24 cellular contexts compared by ENCODE assay signal in the genomic region with DNA sequence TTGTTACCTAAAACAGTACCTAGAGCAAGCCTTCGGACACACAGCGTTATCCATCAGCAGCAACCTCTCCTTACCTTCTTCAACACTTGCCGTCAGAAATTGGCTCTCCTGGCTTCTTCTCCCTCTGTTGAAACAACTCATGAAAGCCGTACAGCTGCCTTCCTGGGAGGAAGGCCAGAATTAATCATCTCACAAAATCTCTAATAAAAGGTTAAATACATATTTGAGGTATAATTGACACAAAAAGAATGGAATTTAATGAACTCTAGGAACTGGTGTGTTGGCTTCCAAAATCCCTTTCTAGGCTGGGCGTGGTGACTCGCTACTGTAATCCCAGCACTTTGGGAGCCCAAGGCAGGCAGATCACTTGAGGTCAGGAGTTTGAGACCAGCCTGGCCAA. TPM values are rescaled to one million over a fixed set of nuclear protein-coding genes. Genes with fewer than 3 reads are reported as not detected.
DNase-seq lines count a peak whose midpoint lies in the region; ATAC-seq, FAIRE-seq and TF ChIP-seq lines count a peak whose summit lies in the region.
"Had no signal": no experiment of that assay in that cellular context is flagged by ENCODE, and none has a peak within 500 bp of the region (broad histone marks: within the 10 kb centered on the region; RNA-seq: fewer than 3 reads in every experiment).

No MANE protein-coding gene starts in this region.

- peak; percentile 84 for FAIRE-seq in keratinocyte (lab: Jason Lieb, UNC)
- FAIRE-seq: K562 had no signal

- H3K9me1 ChIP-seq in keratinocyte (ENCODE audit: control insufficient read depth, extremely low read depth, insufficient read depth, low read length): no peaks in the 10 kb centered on the region

- H4K20me1 ChIP-seq in mammary epithelial cell (ENCODE audit: insufficient read depth, low read length) (no peaks in the 10 kb centered on the region), keratinocyte (ENCODE audit: control insufficient read depth, extremely low read depth, insufficient read depth, low read length) (no peaks in the 10 kb centered on the region)
- H4K20me1 ChIP-seq: BLaER1 had no signal

- peak; percentile 88 for DNase-seq in BJ (ENCODE audit: low read depth)
- peak; percentile 87 for DNase-seq in LNCaP clone FGC (ENCODE audit: low read depth)
- DNase-seq in mammary epithelial cell: peak; percentile 74
- no peak for DNase-seq in keratinocyte (ENCODE audit: low read depth, low spot score)
- no peak for DNase-seq in GF-D8 (lab: John Stamatoyannopoulos, UW)
- no peak for DNase-seq in DMS 273 treated with DMSO at 0.1 percent for 48 hours (lab: John Stamatoyannopoulos, UW)
- no peak for DNase-seq in SK-N-DZ (ENCODE audit: low spot score)
- DNase-seq: activated CD8-positive, alpha-beta memory T cell treated with anti-CD3 and anti-CD28 coated beads for 24 hours; foreskin melanocyte; GOT3; left colon; NCI-H1092 treated with DMSO at 0.1 percent for 48 hours; NCI-H526; OCI-M1; SJCRH30; stimulated activated CD4-positive, alpha-beta T cell treated with anti-CD3 and anti-CD28 coated beads, Interleukin-4, amount 100 ng/mL, for 24 hours; substantia nigra had no signal

- CTCF ChIA-PET in BJ (lab: Yijun Ruan, JAX) (interaction anchor here (1.1 to 1.6 kb wide), 2 partner anchors 9 to 198 kb away, joined by 3 read pairs; no protein-coding TSS in a partner anchor), mammary epithelial cell (lab: Charles Lee; ENCODE audit: low non-redundant PET) (no interaction called here)

- H2AFZ ChIP-seq in mammary epithelial cell (ENCODE audit: low read depth, low read length) (no peak overlapping the region), keratinocyte (ENCODE audit: control insufficient read depth, low read length) (no peak overlapping the region)

- H3K9me3 ChIP-seq in mammary epithelial cell (replicated peaks; ENCODE audit: insufficient read depth, low read length) (no peaks in the 10 kb centered on the region), keratinocyte (ENCODE audit: control insufficient read depth, low read depth, low read length) (no peaks in the 10 kb centered on the region)
- H3K9me3 ChIP-seq: BLaER1, SJCRH30 had no signal

- BruUV-seq in mammary epithelial cell (replicated peaks; lab: Mats Ljungman, UMichigan): no TSS peak

- WGBS in mammary epithelial cell (ENCODE audit: low coverage, missing lambda C conversion rate): 13% methylated on average over 6 of the region's 6 CpGs

- POLR2A ChIA-PET in BJ (lab: Charles Lee): no interaction called here

- H3K4me1 ChIP-seq in mammary epithelial cell (ENCODE audit: insufficient read depth, low read length): peaks cover 12% of the 10 kb centered on the region
- H3K4me1 ChIP-seq in keratinocyte (ENCODE audit: control insufficient read depth, extremely low read depth, insufficient read depth, low read length): peaks cover 11% of the 10 kb centered on the region
- H3K4me1 ChIP-seq: BLaER1, SJCRH30 had no signal

- intact Hi-C loops in mammary epithelial cell (cut with micrococcal nuclease): no loop called here

- H3K4me2 ChIP-seq in mammary epithelial cell (ENCODE audit: insufficient read depth, low read depth, low read length): no peak overlapping the region
- H3K4me2 ChIP-seq in keratinocyte (ENCODE audit: control insufficient read depth, extremely low read depth, insufficient read depth, low read depth, low read length): no peak overlapping the region
- H3K4me2 ChIP-seq: BLaER1, smooth muscle cell had no signal

- H3K27ac ChIP-seq in mammary epithelial cell (ENCODE audit: insufficient read depth, low read depth, low read length): no peak overlapping the region
- no peak overlapping the region for H3K27ac ChIP-seq in keratinocyte (ENCODE audit: control insufficient read depth, insufficient read depth, low read length)
- H3K27ac ChIP-seq: BLaER1, cardiac muscle cell, HL-60, SJCRH30 had no signal

- no peak for ATAC-seq in GM19328 (IDR thresholded peaks at IDR 0.05; ENCODE audit: unreplicated experiment)
- ATAC-seq: activated naive CD4-positive, alpha-beta T cell treated with anti-CD3 and anti-CD28 coated beads, Interleukin-2, amount 50 U/mL, for 72 hours; K562; left colon had no signal

- H3K27me3 ChIP-seq in BJ (ENCODE audit: control insufficient read depth, insufficient read depth, low read length): peaks cover 8% of the 10 kb centered on the region
- no peaks in the 10 kb centered on the region for H3K27me3 ChIP-seq in mammary epithelial cell (ENCODE audit: insufficient read depth, low read length)
- no peaks in the 10 kb centered on the region for H3K27me3 ChIP-seq in keratinocyte (ENCODE audit: control insufficient read depth, extremely low read depth, insufficient read depth, low read length)
- H3K27me3 ChIP-seq: BLaER1, cardiac muscle cell, SJCRH30 had no signal

- no peak overlapping the region for H3K9ac ChIP-seq in mammary epithelial cell (ENCODE audit: insufficient read depth, low read length)
- H3K9ac ChIP-seq in keratinocyte (ENCODE audit: control insufficient read depth, extremely low read depth, insufficient read depth, low read length): no peak overlapping the region
- H3K9ac ChIP-seq: BLaER1 had no signal

- TF ChIP-seq CTCF in BJ (IDR thresholded peaks at IDR 0.05; ENCODE audit: insufficient read depth, low read depth, low read length) (no peak), LNCaP clone FGC (IDR thresholded peaks at IDR 0.05; ENCODE audit: control insufficient read depth, extremely low read depth, insufficient read depth) (no peak), mammary epithelial cell (conservative IDR thresholded peaks at IDR 0.05 in 1 of 2, IDR thresholded peaks at IDR 0.05 in 1 of 2; ENCODE audit: extremely low read depth in 1 of 2, insufficient read depth in 1 of 2, low read depth in 1 of 2, low read length in 2 of 2) (no peak), keratinocyte (optimal IDR thresholded peaks at IDR 0.05 in 1 of 3, IDR thresholded peaks at IDR 0.05 in 1 of 3, conservative IDR thresholded peaks at IDR 0.05 in 1 of 3; ENCODE audit: extremely low read depth in 1 of 3, insufficient read depth in 2 of 3, low read length in 3 of 3) (no peak)

- no peaks in the 10 kb centered on the region for H3K79me2 ChIP-seq in mammary epithelial cell (ENCODE audit: insufficient read depth, low read length)
- H3K79me2 ChIP-seq in keratinocyte (ENCODE audit: control insufficient read depth, insufficient read depth, low read length): no peaks in the 10 kb centered on the region

- in situ Hi-C loops in mammary epithelial cell (cut with MboI; ENCODE audit: low sequenced_read_pairs in 2 of 2): no loop called here

- no peak overlapping the region for H3K4me3 ChIP-seq in BJ (ENCODE audit: low read depth, low read length)
- no peak overlapping the region for H3K4me3 ChIP-seq in LNCaP clone FGC (ENCODE audit: low read depth, low read length)
- no peak overlapping the region for H3K4me3 ChIP-seq in mammary epithelial cell (replicated peaks in 1 of 3; ENCODE audit: insufficient read depth in 1 of 3, low read depth in 2 of 3, low read length in 3 of 3)
- no peak overlapping the region for H3K4me3 ChIP-seq in keratinocyte (ENCODE audit: control insufficient read depth in 2 of 3, extremely low read depth in 1 of 3, insufficient read depth in 2 of 3, low read depth in 1 of 3, low read length in 3 of 3)
- H3K4me3 ChIP-seq: BLaER1, cardiac muscle cell, K562, SJCRH30, smooth muscle cell had no signal

- dilution Hi-C loops in mammary epithelial cell (cut with HindIII; ENCODE audit: low sequenced_read_pairs) (no loop called here), keratinocyte (cut with MboI; ENCODE audit: extremely low pct_ligation_motif_present, low sequenced_read_pairs) (no loop called here)

- H3K36me3 ChIP-seq in BJ (ENCODE audit: control insufficient read depth, insufficient read depth, low read length) (no peaks in the 10 kb centered on the region), mammary epithelial cell (ENCODE audit: insufficient read depth, low read length) (no peaks in the 10 kb centered on the region), keratinocyte (ENCODE audit: control insufficient read depth in 2 of 2, extremely low read depth in 1 of 2, insufficient read depth in 2 of 2, low read length in 2 of 2) (no peaks in the 10 kb centered on the region)
- H3K36me3 ChIP-seq: BLaER1, cardiac muscle cell, SJCRH30 had no signal

RNA-seq across cellular contexts. Expression of a gene that starts 37.3 kb away (rescaled TPM):
- polyA plus RNA-seq in BJ (2011; rRNA removed) (7.9 and 14.6 TPM in 2 replicates), mammary epithelial cell (25.2 TPM), keratinocyte (31.4 to 55.5 TPM (median 37.6 TPM) in 3 replicates)
- polyA minus RNA-seq in BJ (2011; rRNA and poly(A)+ RNA removed): 2.7 and 2.8 TPM in 2 replicates
- 10 to 100 TPM; 26.5 to 48.9 TPM for total RNA-seq in mammary epithelial cell
- polyA minus RNA-seq in mammary epithelial cell (8.6 TPM), keratinocyte (2.4 to 17.2 TPM (median 7.2 TPM) in 3 replicates)
- polyA plus RNA-seq in keratinocyte (2011; ENCODE audit: low read depth): 19.2 TPM
- polyA plus RNA-seq in keratinocyte (2011; cell fraction: cytosol; rRNA removed): 40.2 and 59.8 TPM in 2 replicates
- 34.9 and 53.7 TPM in 2 replicates for polyA plus RNA-seq in keratinocyte (2011; cell fraction: nucleus; rRNA removed)
- polyA plus RNA-seq in keratinocyte (2012; ENCODE audit: low replicate concordance): 42.6 and 44.6 TPM in 2 replicates
- polyA minus RNA-seq in keratinocyte (2011; cell fraction: cytosol; rRNA and poly(A)+ RNA removed): 26.3 TPM
- polyA minus RNA-seq in keratinocyte (2011; cell fraction: nucleus; rRNA and poly(A)+ RNA removed): 17.0 and 30.7 TPM in 2 replicates
- polyA plus RNA-seq in SK-N-DZ (2014; cell fraction: cytosol; rRNA removed): 46.8 and 49.0 TPM in 2 replicates
- polyA plus RNA-seq in SK-N-DZ (2014; cell fraction: nucleus; rRNA removed): 19.1 and 27.3 TPM in 2 replicates

Comparison
In these comparisons a context has a peak if more than half of its experiments do, and no peak if none do; other contexts are left out.
1. DNase-seq: peak in BJ (single experiment), LNCaP clone FGC (single experiment) and mammary epithelial cell (single experiment); none in keratinocyte (single experiment), GF-D8 (single experiment), DMS 273 treated with DMSO at 0.1 percent for 48 hours (single experiment) and SK-N-DZ (single experiment).